ENCODE assay signal across 21 cellular contexts in genomic region chr14:101229666-101230065, GRCh38.
"Had no signal": no experiment of that assay in that cellular context is flagged by ENCODE, and none has a peak within 500 bp of the region (broad histone marks: within the 10 kb centered on the region; RNA-seq: fewer than 3 reads in every experiment).

No MANE protein-coding gene starts in this region.

- H3K4me3 ChIP-seq: cardiac muscle cell, prostate gland, smooth muscle cell had no signal

- ATAC-seq: activated CD4-positive, CD25-positive, alpha-beta regulatory T cell treated with anti-CD3 and anti-CD28 coated beads, Interleukin-2, amount 50 U/mL, for 24 hours; heart right ventricle; right cardiac atrium had no signal

- H3K36me3 Mint-ChIP-seq: naive B cell had no signal

- H3K27ac Mint-ChIP-seq: activated T-cell treated with anti-CD3 and anti-CD28 coated beads, Interleukin-2, amount 50 U/mL, for 24 hours; naive B cell; T-helper 2 cell treated with Interferon-gamma antibody and Interleukin-4, amounts not matched to agents 5 μg/mL and 100 μg/mL, for 36 hours had no signal

- H3K36me3 ChIP-seq: cardiac muscle cell, heart right ventricle, prostate gland, tibial nerve had no signal

- DNase-seq: activated CD4-positive, alpha-beta T cell treated with anti-CD3 and anti-CD28 coated beads, Interleukin-2, amount 50 U/mL, for 1 hour; activated naive CD4-positive, alpha-beta T cell treated with anti-CD3 and anti-CD28 coated beads, Interleukin-2, amount 50 U/mL, for 16 hours; activated T-cell treated with anti-CD3 and anti-CD28 coated beads, Interleukin-2, amount 50 U/mL, for 24 hours; effector CD4-positive, alpha-beta T cell; heart right ventricle; naive B cell; nucleus accumbens; right cardiac atrium; stimulated activated CD4-positive, alpha-beta T cell treated with anti-CD3 and anti-CD28 coated beads, Interleukin-4, amount 100 ng/mL, for 4 hours; stimulated activated CD8-positive, alpha-beta memory T cell treated with anti-CD3 and anti-CD28 coated beads, Interleukin-4, amount 100 ng/mL, for 48 hours; stimulated activated naive CD4-positive, alpha-beta T cell treated with Interleukin-2 at 50 U/mL for 16 hours; substantia nigra had no signal

- H3K9me3 ChIP-seq: heart right ventricle, prostate gland, tibial nerve had no signal

- H3K27ac ChIP-seq: cardiac muscle cell, heart right ventricle, prostate gland, tibial nerve had no signal

- FAIRE-seq: colon, endothelial cell of umbilical vein, frontal cortex had no signal

- H3K4me1 ChIP-seq: heart right ventricle, prostate gland, tibial nerve had no signal

- H3K27me3 ChIP-seq: cardiac muscle cell, tibial nerve had no signal

- H3K4me2 ChIP-seq: smooth muscle cell had no signal

- H3K4me3 Mint-ChIP-seq: activated T-cell treated with anti-CD3 and anti-CD28 coated beads, Interleukin-2, amount 50 U/mL, for 24 hours; T-helper 2 cell treated with Interferon-gamma antibody and Interleukin-4, amounts not matched to agents 5 μg/mL and 100 μg/mL, for 36 hours had no signal

- H3K9me3 Mint-ChIP-seq: activated T-cell treated with anti-CD3 and anti-CD28 coated beads, Interleukin-2, amount 50 U/mL, for 24 hours; naive B cell; T-helper 2 cell treated with Interferon-gamma antibody and Interleukin-4, amounts not matched to agents 5 μg/mL and 100 μg/mL, for 36 hours had no signal
